ENCODE assay signal across 1 cellular context in genomic region chr9:113602126-113603119, GRCh38.
TF ChIP-seq lines count a peak whose summit lies in the region.

No MANE protein-coding gene starts in this region.

TF ChIP-seq in GM23338, 12 proteins besides CTCF, POLR2A, EP300 and RAD21 (continued from another document):
- TF ChIP-seq ZNF462 (CRISPR knock-in tag; IDR thresholded peaks at IDR 0.05) (0 out of 2 replicates have a peak, but pooled peaks have one; percentile 13), EZH2 (IDR thresholded peaks at IDR 0.05; ENCODE audit: low read depth, unreplicated experiment) (no peak)
TF ChIP-seq in GM23338: peak in this region for 3.
